Comparison of ENCODE assay signal across 1 cellular context in the genomic region with DNA sequence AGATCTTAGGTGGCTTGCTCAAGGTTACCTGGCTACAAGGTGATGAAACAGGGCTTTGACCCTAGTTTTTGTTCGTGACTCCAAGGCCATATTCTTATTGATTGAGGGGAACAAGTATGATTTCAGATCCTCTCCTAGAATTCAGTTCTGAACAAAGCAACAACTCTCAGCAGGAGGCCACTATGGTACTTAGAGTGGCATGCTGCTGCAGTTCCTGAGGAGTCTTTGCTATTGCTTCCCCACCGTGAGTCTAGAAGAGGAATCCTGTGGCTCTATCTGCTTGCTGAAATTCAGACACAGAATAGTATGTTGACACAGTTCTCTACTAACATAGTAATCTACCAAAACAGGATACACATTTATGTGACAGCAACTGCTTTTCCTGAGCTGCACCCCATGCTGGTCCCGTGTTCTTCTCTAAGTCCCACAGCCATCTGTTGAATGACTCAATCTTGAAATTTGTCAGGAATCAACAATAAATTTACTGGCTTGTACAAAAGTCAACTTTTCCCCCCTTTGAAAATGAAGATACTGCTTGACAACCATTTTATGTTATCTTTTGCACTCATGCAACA.
TF ChIP-seq lines count a peak whose summit lies in the region.

No MANE protein-coding gene starts in this region.

TF ChIP-seq in K562, 482 proteins besides CTCF, POLR2A, EP300 and RAD21 (continued from another document):
- TF ChIP-seq, protein P1, sequence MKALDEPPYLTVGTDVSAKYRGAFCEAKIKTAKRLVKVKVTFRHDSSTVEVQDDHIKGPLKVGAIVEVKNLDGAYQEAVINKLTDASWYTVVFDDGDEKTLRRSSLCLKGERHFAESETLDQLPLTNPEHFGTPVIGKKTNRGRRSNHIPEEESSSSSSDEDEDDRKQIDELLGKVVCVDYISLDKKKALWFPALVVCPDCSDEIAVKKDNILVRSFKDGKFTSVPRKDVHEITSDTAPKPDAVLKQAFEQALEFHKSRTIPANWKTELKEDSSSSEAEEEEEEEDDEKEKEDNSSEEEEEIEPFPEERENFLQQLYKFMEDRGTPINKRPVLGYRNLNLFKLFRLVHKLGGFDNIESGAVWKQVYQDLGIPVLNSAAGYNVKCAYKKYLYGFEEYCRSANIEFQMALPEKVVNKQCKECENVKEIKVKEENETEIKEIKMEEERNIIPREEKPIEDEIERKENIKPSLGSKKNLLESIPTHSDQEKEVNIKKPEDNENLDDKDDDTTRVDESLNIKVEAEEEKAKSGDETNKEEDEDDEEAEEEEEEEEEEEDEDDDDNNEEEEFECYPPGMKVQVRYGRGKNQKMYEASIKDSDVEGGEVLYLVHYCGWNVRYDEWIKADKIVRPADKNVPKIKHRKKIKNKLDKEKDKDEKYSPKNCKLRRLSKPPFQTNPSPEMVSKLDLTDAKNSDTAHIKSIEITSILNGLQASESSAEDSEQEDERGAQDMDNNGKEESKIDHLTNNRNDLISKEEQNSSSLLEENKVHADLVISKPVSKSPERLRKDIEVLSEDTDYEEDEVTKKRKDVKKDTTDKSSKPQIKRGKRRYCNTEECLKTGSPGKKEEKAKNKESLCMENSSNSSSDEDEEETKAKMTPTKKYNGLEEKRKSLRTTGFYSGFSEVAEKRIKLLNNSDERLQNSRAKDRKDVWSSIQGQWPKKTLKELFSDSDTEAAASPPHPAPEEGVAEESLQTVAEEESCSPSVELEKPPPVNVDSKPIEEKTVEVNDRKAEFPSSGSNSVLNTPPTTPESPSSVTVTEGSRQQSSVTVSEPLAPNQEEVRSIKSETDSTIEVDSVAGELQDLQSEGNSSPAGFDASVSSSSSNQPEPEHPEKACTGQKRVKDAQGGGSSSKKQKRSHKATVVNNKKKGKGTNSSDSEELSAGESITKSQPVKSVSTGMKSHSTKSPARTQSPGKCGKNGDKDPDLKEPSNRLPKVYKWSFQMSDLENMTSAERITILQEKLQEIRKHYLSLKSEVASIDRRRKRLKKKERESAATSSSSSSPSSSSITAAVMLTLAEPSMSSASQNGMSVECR (CRISPR knock-in tag; IDR thresholded peaks at IDR 0.05): no peak
- TF ChIP-seq ZNF316 (IDR thresholded peaks at IDR 0.05): no peak
- no peak for TF ChIP-seq RBM22 (IDR thresholded peaks at IDR 0.05; ENCODE audit: low read depth, low read length, poor library complexity, severe bottlenecking)
- TF ChIP-seq, protein P2, sequence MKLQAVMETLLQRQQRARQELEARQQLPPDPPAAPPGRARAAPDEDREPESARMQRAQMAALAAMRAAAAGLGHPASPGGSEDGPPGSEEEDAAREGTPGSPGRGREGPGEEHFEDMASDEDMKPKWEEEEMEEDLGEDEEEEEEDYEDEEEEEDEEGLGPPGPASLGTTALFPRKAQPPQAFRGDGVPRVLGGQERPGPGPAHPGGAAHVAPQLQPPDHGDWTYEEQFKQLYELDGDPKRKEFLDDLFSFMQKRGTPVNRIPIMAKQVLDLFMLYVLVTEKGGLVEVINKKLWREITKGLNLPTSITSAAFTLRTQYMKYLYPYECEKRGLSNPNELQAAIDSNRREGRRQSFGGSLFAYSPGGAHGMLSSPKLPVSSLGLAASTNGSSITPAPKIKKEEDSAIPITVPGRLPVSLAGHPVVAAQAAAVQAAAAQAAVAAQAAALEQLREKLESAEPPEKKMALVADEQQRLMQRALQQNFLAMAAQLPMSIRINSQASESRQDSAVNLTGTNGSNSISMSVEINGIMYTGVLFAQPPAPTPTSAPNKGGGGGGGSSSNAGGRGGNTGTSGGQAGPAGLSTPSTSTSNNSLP (IDR thresholded peaks at IDR 0.05; ENCODE audit: borderline replicate concordance, low read depth, low read length): no peak
- TF ChIP-seq PBX2 (CRISPR knock-in tag; IDR thresholded peaks at IDR 0.05; ENCODE audit: low read depth): no peak
- TF ChIP-seq PBX2 (tag; conservative IDR thresholded peaks at IDR 0.05; ENCODE audit: low read depth): no peak
- TF ChIP-seq KLF1 (tag; IDR thresholded peaks at IDR 0.05): no peak
- TF ChIP-seq ZNF347 (CRISPR knock-in tag; IDR thresholded peaks at IDR 0.05; ENCODE audit: low read depth): no peak
- TF ChIP-seq NR2C1 (IDR thresholded peaks at IDR 0.05): no peak
- no peak for TF ChIP-seq NR2C1 (tag; IDR thresholded peaks at IDR 0.05)
- TF ChIP-seq ZKSCAN3 (CRISPR knock-in tag; IDR thresholded peaks at IDR 0.05): no peak
- no peak for TF ChIP-seq RCOR1 (IDR thresholded peaks at IDR 0.05; ENCODE audit: borderline replicate concordance in 1 of 2, low read depth in 2 of 2, low read length in 2 of 2)
- no peak for TF ChIP-seq CHD1 (IDR thresholded peaks at IDR 0.05; ENCODE audit: low read length)
- no peak for TF ChIP-seq TAF15 (IDR thresholded peaks at IDR 0.05; ENCODE audit: low read depth, low read length)
- no peak for TF ChIP-seq ZNF398 (CRISPR knock-in tag; IDR thresholded peaks at IDR 0.05)
- TF ChIP-seq HNRNPLL (IDR thresholded peaks at IDR 0.05; ENCODE audit: low read depth, low read length, poor library complexity, severe bottlenecking): no peak
- no peak for TF ChIP-seq RBM34 (IDR thresholded peaks at IDR 0.05; ENCODE audit: borderline replicate concordance, insufficient read depth, low read length)
